In the genomic region with DNA sequence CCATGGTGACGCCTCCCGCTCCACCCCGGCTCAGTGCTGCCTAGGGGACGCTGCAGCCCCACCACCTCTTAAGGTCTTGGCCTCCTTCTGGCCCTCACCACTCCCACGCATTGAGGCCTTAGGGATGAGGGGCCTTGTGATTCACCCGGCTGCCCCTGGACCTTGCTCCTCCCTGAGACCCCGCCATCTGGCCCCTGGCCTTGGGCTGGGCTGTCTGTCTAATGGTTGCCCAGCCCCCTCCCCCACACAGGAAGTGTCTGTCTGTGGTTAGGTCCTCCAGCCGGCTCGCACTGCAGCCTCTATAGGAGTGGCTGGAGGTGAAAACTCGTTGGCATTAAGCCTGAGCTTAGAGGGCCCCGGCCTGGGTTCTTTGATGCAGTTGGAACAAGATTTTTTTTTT, we compare ENCODE assay signal across 15 cellular contexts. TPM values are rescaled to one million over a fixed set of nuclear protein-coding genes. Genes with fewer than 3 reads are reported as not detected.
"Had no signal": no experiment of that assay in that cellular context is flagged by ENCODE, and none has a peak within 500 bp of the region (broad histone marks: within the 10 kb centered on the region; RNA-seq: fewer than 3 reads in every experiment).

No MANE protein-coding gene starts in this region.

- H3K27me3 Mint-ChIP-seq: activated naive CD8-positive, alpha-beta T cell treated with anti-CD3 and anti-CD28 coated beads, Interleukin-2, amount 50 U/mL, for 24 hours had no signal

- ATAC-seq: activated naive CD8-positive, alpha-beta T cell treated with anti-CD3 and anti-CD28 coated beads, Interleukin-2, amount 50 U/mL, for 24 hours; activated T-cell treated with anti-CD3 and anti-CD28 coated beads, Interleukin-2, amount 50 U/mL, for 72 hours; gastroesophageal sphincter; left ventricle myocardium superior had no signal

- H3K27ac ChIP-seq: gastroesophageal sphincter, skin epidermis, transverse colon had no signal

- H3K27ac Mint-ChIP-seq: activated naive CD8-positive, alpha-beta T cell treated with anti-CD3 and anti-CD28 coated beads, Interleukin-2, amount 50 U/mL, for 24 hours had no signal

- FAIRE-seq: astrocyte, endothelial cell of umbilical vein had no signal

- H3K4me3 ChIP-seq: gastroesophageal sphincter, skin epidermis, transverse colon had no signal

- DNase-seq: activated CD4-positive, alpha-beta T cell treated with anti-CD3 and anti-CD28 coated beads, Interleukin-2, amount 50 U/mL, for 48 hours; activated CD4-positive, CD25-positive, alpha-beta regulatory T cell treated with anti-CD3 and anti-CD28 coated beads, Interleukin-2, amount 50 U/mL, for 72 hours; activated CD8-positive, alpha-beta memory T cell treated with anti-CD3 and anti-CD28 coated beads, Interleukin-2, amount 50 U/mL, for 4 hours; activated naive CD8-positive, alpha-beta T cell treated with anti-CD3 and anti-CD28 coated beads, Interleukin-2, amount 50 U/mL, for 24 hours; activated T-cell treated with anti-CD3 and anti-CD28 coated beads, Interleukin-2, amount 50 U/mL, for 72 hours; left ventricle myocardium superior; mesendoderm; T-helper 2 cell; transverse colon had no signal

- H3K27me3 ChIP-seq: gastroesophageal sphincter, transverse colon had no signal

- H3K4me3 Mint-ChIP-seq: activated naive CD8-positive, alpha-beta T cell treated with anti-CD3 and anti-CD28 coated beads, Interleukin-2, amount 50 U/mL, for 24 hours; activated T-cell treated with anti-CD3 and anti-CD28 coated beads, Interleukin-2, amount 50 U/mL, for 72 hours had no signal

RNA-seq across cellular contexts. Expression of a gene that starts 52.7 kb away (rescaled TPM):
- total RNA-seq: astrocyte, endothelial cell of umbilical vein, kidney epithelial cell had no signal
- polyA plus RNA-seq: endothelial cell of umbilical vein, neural cell had no signal
